Comparison of ENCODE assay signal across 7 cellular contexts in the genomic region with DNA sequence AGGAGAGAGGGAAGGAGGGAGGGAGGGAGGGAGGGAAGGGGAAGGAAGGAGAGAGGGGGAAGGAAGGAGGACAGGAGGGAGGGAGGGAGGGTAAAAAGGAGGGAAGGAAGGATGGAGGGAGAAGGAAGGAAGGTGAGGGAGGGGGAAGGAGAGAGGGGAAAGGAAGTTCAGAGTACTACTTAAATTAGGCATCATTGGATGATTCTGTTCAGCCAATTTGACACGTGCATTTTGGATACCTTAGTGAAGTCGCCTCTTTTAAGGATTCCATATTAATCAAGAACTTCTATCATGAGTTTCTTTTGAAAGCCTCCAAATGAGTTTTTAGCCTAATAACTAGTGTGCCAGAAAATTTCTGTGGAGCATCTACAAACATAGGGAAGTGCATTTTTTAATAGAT.
"Had no signal": no experiment of that assay in that cellular context is flagged by ENCODE, and none has a peak within 500 bp of the region (broad histone marks: within the 10 kb centered on the region; RNA-seq: fewer than 3 reads in every experiment).

No MANE protein-coding gene starts in this region.

- H3K9ac ChIP-seq: KMS-11 had no signal

- H3K4me2 ChIP-seq: KMS-11 had no signal

- H3K27ac ChIP-seq: KMS-11 had no signal

- ATAC-seq: HCT116 had no signal

- H3K4me3 ChIP-seq: HAP-1 had no signal

- DNase-seq: GOT3, H7, Karpas-422, KBM-7 had no signal

- H3K9me3 ChIP-seq: HAP-1 had no signal

- H3K4me1 ChIP-seq: HAP-1 had no signal
